24 cellular contexts compared by ENCODE assay signal in the genomic region with DNA sequence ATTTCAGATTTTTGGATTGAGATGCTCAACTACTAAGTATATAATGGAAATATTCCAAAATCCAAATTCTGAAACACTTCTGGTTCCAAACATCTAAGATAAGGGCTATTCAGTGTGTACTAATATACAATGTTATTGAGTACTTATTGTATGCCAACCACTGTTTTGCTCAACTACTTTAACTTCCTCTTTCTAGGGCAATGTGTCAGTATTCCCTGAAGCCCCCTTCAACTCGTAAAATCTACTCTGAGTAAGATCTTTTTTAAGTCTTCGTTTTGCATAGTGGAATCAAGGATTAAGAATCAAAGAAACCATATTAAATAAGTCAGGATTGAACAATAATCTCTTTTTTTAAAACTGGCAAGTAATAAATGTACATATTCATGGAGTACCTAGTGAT.
"Had no signal": no experiment of that assay in that cellular context is flagged by ENCODE, and none has a peak within 500 bp of the region (broad histone marks: within the 10 kb centered on the region; RNA-seq: fewer than 3 reads in every experiment).

No MANE protein-coding gene starts in this region.

- H3K27me3 ChIP-seq: colonic mucosa, esophagus squamous epithelium, heart right ventricle, sigmoid colon, testis, tibial artery had no signal

- ATAC-seq: heart right ventricle; left ventricle myocardium superior; lower lobe of right lung; naive thymus-derived CD8-positive, alpha-beta T cell; psoas muscle; right cardiac atrium; stimulated activated memory B cell treated with anti-CD40 and anti-IgM and Interleukin-4, amounts not matched to agents 10 μg/mL and 1 μg/mL and 100 μg/mL, for 72 hours; stimulated activated naive CD8-positive, alpha-beta T cell treated with anti-CD3 and anti-CD28 coated beads, Interleukin-15, Interleukin-2, amounts not matched to agents 100 U/mL and 50 U/mL, for 24 hours had no signal

- H3K4me1 ChIP-seq: colonic mucosa, esophagus squamous epithelium, heart right ventricle, lower lobe of right lung, psoas muscle, testis had no signal

- H3K27ac ChIP-seq: colonic mucosa, esophagus squamous epithelium, heart right ventricle, lower lobe of right lung, psoas muscle, sigmoid colon, testis, tibial artery had no signal

- H3K4me3 ChIP-seq: colonic mucosa, esophagus squamous epithelium, heart right ventricle, lower lobe of right lung, psoas muscle, sigmoid colon, testis, tibial artery had no signal

- H3K36me3 ChIP-seq: colonic mucosa had no signal

- H3K9me3 ChIP-seq: colonic mucosa, esophagus squamous epithelium, lower lobe of right lung, psoas muscle, sigmoid colon, testis, tibial artery had no signal

- DNase-seq: colonic mucosa; effector memory CD4-positive, alpha-beta T cell; esophagus squamous epithelium; foreskin melanocyte; glutamatergic neuron; heart right ventricle; hippocampal formation; immature natural killer cell; left ventricle myocardium superior; lower lobe of right lung; naive thymus-derived CD8-positive, alpha-beta T cell; nephron progenitor cell; nucleus accumbens; posterior cingulate gyrus; psoas muscle; right cardiac atrium; sigmoid colon; stimulated activated CD4-positive, alpha-beta T cell treated with anti-CD3 and anti-CD28 coated beads, Interleukin-2, amount 100 ng/mL, for 24 hours; stimulated activated CD4-positive, alpha-beta T cell treated with anti-CD3 and anti-CD28 coated beads, Interleukin-4, amount 100 ng/mL, for 4 hours; stimulated activated naive CD8-positive, alpha-beta T cell treated with anti-CD3 and anti-CD28 coated beads, Interleukin-15, Interleukin-2, amounts not matched to agents 100 U/mL and 50 U/mL, for 24 hours; substantia nigra; testis; tibial artery had no signal
